1 cellular context compared by ENCODE assay signal in the genomic region with DNA sequence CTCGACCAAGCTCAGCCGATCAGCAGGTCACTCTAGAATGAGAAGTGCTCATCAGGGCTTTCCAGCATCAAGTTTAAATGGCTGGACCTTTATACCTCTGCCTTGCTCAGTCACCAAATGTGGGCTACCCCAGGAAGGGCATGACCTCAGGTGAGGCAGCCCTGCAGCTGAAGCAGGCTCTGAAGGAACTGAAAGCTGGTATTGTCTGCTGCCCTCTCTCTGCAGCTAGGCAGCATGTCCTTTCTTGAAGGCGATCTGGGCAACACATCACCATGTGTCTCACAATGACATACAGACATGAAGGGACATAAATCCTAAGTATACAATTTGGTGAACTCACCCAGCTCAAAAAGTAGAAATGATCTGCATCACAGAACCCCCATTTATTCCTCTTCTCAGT.
TF ChIP-seq lines count a peak whose summit lies in the region.

No MANE protein-coding gene starts in this region.

TF ChIP-seq in GM12878, 131 proteins besides CTCF, POLR2A, EP300 and RAD21:
- TF ChIP-seq PML (IDR thresholded peaks at IDR 0.05; ENCODE audit: low read length) (no peak), MEF2B (IDR thresholded peaks at IDR 0.05; ENCODE audit: partially characterized antibody, poor library complexity, severe bottlenecking) (no peak), KLF5 (IDR thresholded peaks at IDR 0.05; ENCODE audit: partially characterized antibody) (no peak), SUZ12 (IDR thresholded peaks at IDR 0.05; ENCODE audit: unreplicated experiment) (no peak), CBFB (IDR thresholded peaks at IDR 0.05; ENCODE audit: low read depth) (no peak), EED (IDR thresholded peaks at IDR 0.05; ENCODE audit: low read depth) (no peak), ZNF217 (IDR thresholded peaks at IDR 0.05) (no peak), FOXK2 (IDR thresholded peaks at IDR 0.05) (no peak), IRF4 (IDR thresholded peaks at IDR 0.05; ENCODE audit: low read depth, low read length) (no peak), BHLHE40 (IDR thresholded peaks at IDR 0.05; ENCODE audit: borderline replicate concordance in 1 of 2, low read depth in 2 of 2, low read length in 1 of 2) (no peak), EZH2 (IDR thresholded peaks at IDR 0.05; ENCODE audit: borderline replicate concordance, control insufficient read depth, low read depth, low read length) (no peak), NFXL1 (IDR thresholded peaks at IDR 0.05; ENCODE audit: borderline replicate concordance) (no peak), HDGF (IDR thresholded peaks at IDR 0.05) (no peak), RB1 (IDR thresholded peaks at IDR 0.05; ENCODE audit: borderline replicate concordance) (no peak), SREBF1 (IDR thresholded peaks at IDR 0.05; ENCODE audit: low read length) (no peak), SIN3A (IDR thresholded peaks at IDR 0.05; ENCODE audit: low read depth, low read length) (no peak), BMI1 (IDR thresholded peaks at IDR 0.05; ENCODE audit: borderline replicate concordance) (no peak), CHD4 (IDR thresholded peaks at IDR 0.05) (no peak), POLR2AphosphoS5 (IDR thresholded peaks at IDR 0.05; ENCODE audit: low read length) (no peak)
- TF ChIP-seq, protein P1, sequence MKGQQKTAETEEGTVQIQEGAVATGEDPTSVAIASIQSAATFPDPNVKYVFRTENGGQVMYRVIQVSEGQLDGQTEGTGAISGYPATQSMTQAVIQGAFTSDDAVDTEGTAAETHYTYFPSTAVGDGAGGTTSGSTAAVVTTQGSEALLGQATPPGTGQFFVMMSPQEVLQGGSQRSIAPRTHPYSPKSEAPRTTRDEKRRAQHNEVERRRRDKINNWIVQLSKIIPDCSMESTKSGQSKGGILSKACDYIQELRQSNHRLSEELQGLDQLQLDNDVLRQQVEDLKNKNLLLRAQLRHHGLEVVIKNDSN (IDR thresholded peaks at IDR 0.05; ENCODE audit: borderline replicate concordance, extremely low read length, insufficient read depth, low read depth, low read length), result no peak
